ENCODE assay signal across 1 cellular context in genomic region chr11:62621567-62622470, GRCh38.
A peak's percentile ranks its signal among the peaks of the same experiment; 100 is the strongest.
TF ChIP-seq lines count a peak whose summit lies in the region.

Gene B3GAT3, minus strand, starts transcription at chr11:62621986. Its CDS starts 39 bp downstream, at chr11:62621947.

TF ChIP-seq in HEK293, 187 proteins besides CTCF, POLR2A, EP300 and RAD21 (continued from another document and continues in another):
- peak; percentile 93 for TF ChIP-seq SP3 (tag by site-specific recombination; IDR thresholded peaks at IDR 0.05)
- no peak for TF ChIP-seq ZNF184 (tag by site-specific recombination; IDR thresholded peaks at IDR 0.05)
- no peak for TF ChIP-seq GFI1B (tag by site-specific recombination; IDR thresholded peaks at IDR 0.05)
- TF ChIP-seq ZNF302 (tag by site-specific recombination; IDR thresholded peaks at IDR 0.05; ENCODE audit: low read depth) = no peak
- TF ChIP-seq ELK4 (IDR thresholded peaks at IDR 0.05; ENCODE audit: borderline replicate concordance, low read depth, low read length) = peak; percentile 53; the same call in 1 of the 2 replicates
- no peak for TF ChIP-seq ZNF211 (tag by site-specific recombination; IDR thresholded peaks at IDR 0.05; ENCODE audit: low read depth)
- TF ChIP-seq PRDM1 (tag by site-specific recombination; IDR thresholded peaks at IDR 0.05) = no peak
- no peak for TF ChIP-seq ZNF548 (tag by site-specific recombination; IDR thresholded peaks at IDR 0.05)
- TF ChIP-seq ZNF449 (tag by site-specific recombination; IDR thresholded peaks at IDR 0.05) = no peak
- no peak for TF ChIP-seq ZBTB48 (tag by site-specific recombination; IDR thresholded peaks at IDR 0.05)
- peak; percentile 76 for TF ChIP-seq PATZ1 (tag by site-specific recombination; IDR thresholded peaks at IDR 0.05)
- no peak for TF ChIP-seq YY2 (tag by site-specific recombination; IDR thresholded peaks at IDR 0.05)
- TF ChIP-seq PRDM2 (tag by site-specific recombination; IDR thresholded peaks at IDR 0.05; ENCODE audit: borderline replicate concordance) = no peak
- TF ChIP-seq ZNF202 (tag by site-specific recombination; IDR thresholded peaks at IDR 0.05; ENCODE audit: borderline replicate concordance) = no peak
- no peak for TF ChIP-seq MZF1 (tag by site-specific recombination; IDR thresholded peaks at IDR 0.05; ENCODE audit: borderline replicate concordance)
- no peak for TF ChIP-seq IKZF3 (tag by site-specific recombination; IDR thresholded peaks at IDR 0.05)
- peak; percentile 95 for TF ChIP-seq ZNF629 (tag by site-specific recombination; IDR thresholded peaks at IDR 0.05)
- TF ChIP-seq ZNF701 (tag by site-specific recombination; IDR thresholded peaks at IDR 0.05) = no peak
- no peak for TF ChIP-seq ZNF48 (tag by site-specific recombination; IDR thresholded peaks at IDR 0.05)
- peak; percentile 35; the same call in 1 of the 2 replicates for TF ChIP-seq OSR2 (tag by site-specific recombination; IDR thresholded peaks at IDR 0.05)
- TF ChIP-seq KLF17 (tag by site-specific recombination; IDR thresholded peaks at IDR 0.05) = 0 out of 2 replicates have a peak, but pooled peaks have one; percentile 43
- peak; percentile 34; the same call in 1 of the 2 replicates for TF ChIP-seq ZNF660 (tag by site-specific recombination; IDR thresholded peaks at IDR 0.05)
- peak; percentile 51; the same call in 1 of the 2 replicates for TF ChIP-seq GLIS2 (tag by site-specific recombination; IDR thresholded peaks at IDR 0.05)
- TF ChIP-seq ZNF558 (tag by site-specific recombination; IDR thresholded peaks at IDR 0.05) = no peak
- TF ChIP-seq ZNF518A (tag by site-specific recombination; conservative IDR thresholded peaks at IDR 0.05; ENCODE audit: low read depth) = peak; percentile 93
- TF ChIP-seq ZNF26 (tag by site-specific recombination; IDR thresholded peaks at IDR 0.05) = no peak
- no peak for TF ChIP-seq ZNF37A (tag by site-specific recombination; IDR thresholded peaks at IDR 0.05)
- TF ChIP-seq MYNN (tag by site-specific recombination; IDR thresholded peaks at IDR 0.05; ENCODE audit: borderline replicate concordance) = no peak
- no peak for TF ChIP-seq GLI4 (tag by site-specific recombination; IDR thresholded peaks at IDR 0.05)
- TF ChIP-seq PBX3 (CRISPR knock-in tag; IDR thresholded peaks at IDR 0.05) = 0 out of 2 replicates have a peak, but pooled peaks have one; percentile 65
- no peak for TF ChIP-seq ZNF610 (tag by site-specific recombination; IDR thresholded peaks at IDR 0.05; ENCODE audit: borderline replicate concordance)
- TF ChIP-seq ZNF654 (tag by site-specific recombination; IDR thresholded peaks at IDR 0.05; ENCODE audit: low read depth) = no peak
- TF ChIP-seq ZNF416 (tag by site-specific recombination; IDR thresholded peaks at IDR 0.05) = no peak
- TF ChIP-seq ZSCAN4 (tag by site-specific recombination; IDR thresholded peaks at IDR 0.05) = no peak
- TF ChIP-seq ZNF274 (IDR thresholded peaks at IDR 0.05; ENCODE audit: low read length) = no peak
- TF ChIP-seq ZNF274 (tag by site-specific recombination; IDR thresholded peaks at IDR 0.05; ENCODE audit: borderline replicate concordance) = no peak
